ENCODE assay signal across 28 cellular contexts in genomic region chr2:120831891-120832290, GRCh38.
"Had no signal": no experiment of that assay in that cellular context is flagged by ENCODE, and none has a peak within 500 bp of the region (broad histone marks: within the 10 kb centered on the region; RNA-seq: fewer than 3 reads in every experiment).

No MANE protein-coding gene starts in this region.

- H3K36me3 ChIP-seq: breast epithelium, esophagus squamous epithelium, ovary, prostate gland, transverse colon, uterus, WERI-Rb-1 had no signal

- DNase-seq: activated CD4-positive, alpha-beta memory T cell treated with anti-CD3 and anti-CD28 coated beads, Interleukin-2, amount 10 ng/mL, durations not matched to agents 7 days and 5 days; activated CD4-positive, alpha-beta T cell treated with anti-CD3 and anti-CD28 coated beads for 48 hours; activated CD8-positive, alpha-beta memory T cell treated with anti-CD3 and anti-CD28 coated beads, Interleukin-2, amount 50 U/mL, for 48 hours; activated naive CD8-positive, alpha-beta T cell treated with anti-CD3 and anti-CD28 coated beads, Interleukin-2, amount 50 U/mL, for 24 hours; activated T-cell treated with anti-CD3 and anti-CD28 coated beads, Interleukin-2, amount 50 U/mL, for 24 hours; central memory CD4-positive, alpha-beta T cell; dermis blood vessel endothelial cell; effector CD8-positive, alpha-beta T cell; esophagus squamous epithelium; foreskin melanocyte; islet precursor cell; midbrain; naive thymus-derived CD4-positive, alpha-beta T cell; retina; stimulated activated CD4-positive, alpha-beta T cell treated with anti-CD3 and anti-CD28 coated beads, Interleukin-2, amount 100 ng/mL, for 48 hours; stimulated activated naive CD8-positive, alpha-beta T cell treated with anti-CD3 and anti-CD28 coated beads, Interleukin-15, Interleukin-2, amounts not matched to agents 100 U/mL and 50 U/mL, for 24 hours; T-helper 17 cell; T1000; testis; transverse colon; uterus; WERI-Rb-1 had no signal

- H3K9me3 ChIP-seq: breast epithelium, esophagus squamous epithelium, ovary, prostate gland, testis, transverse colon, uterus had no signal

- H3K27me3 ChIP-seq: breast epithelium, ovary, testis, transverse colon, uterus had no signal

- H3K4me3 ChIP-seq: breast epithelium, esophagus squamous epithelium, ovary, prostate gland, testis, transverse colon, uterus had no signal

- H3K27ac ChIP-seq: breast epithelium, epithelial cell of prostate, esophagus squamous epithelium, ovary, prostate gland, testis, transverse colon, uterus, WERI-Rb-1 had no signal

- H3K27ac Mint-ChIP-seq: activated CD4-positive, alpha-beta memory T cell treated with anti-CD3 and anti-CD28 coated beads, Interleukin-2, amount 10 ng/mL, durations not matched to agents 7 days and 5 days; activated naive CD4-positive, alpha-beta T cell treated with anti-CD3 and anti-CD28 coated beads, Interleukin-2, amount 50 U/mL, for 24 hours; activated naive CD8-positive, alpha-beta T cell treated with anti-CD3 and anti-CD28 coated beads, Interleukin-2, amount 50 U/mL, for 24 hours; activated T-cell treated with anti-CD3 and anti-CD28 coated beads, Interleukin-2, amount 50 U/mL, for 24 hours; memory B cell; naive thymus-derived CD4-positive, alpha-beta T cell; T-helper 17 cell had no signal

- ATAC-seq: activated naive CD8-positive, alpha-beta T cell treated with anti-CD3 and anti-CD28 coated beads, Interleukin-2, amount 50 U/mL, for 24 hours; naive thymus-derived CD4-positive, alpha-beta T cell; stimulated activated naive CD8-positive, alpha-beta T cell treated with anti-CD3 and anti-CD28 coated beads, Interleukin-15, Interleukin-2, amounts not matched to agents 100 U/mL and 50 U/mL, for 24 hours; T-helper 17 cell had no signal

- H3K4me1 Mint-ChIP-seq: activated CD4-positive, alpha-beta memory T cell treated with anti-CD3 and anti-CD28 coated beads, Interleukin-2, amount 10 ng/mL, durations not matched to agents 7 days and 5 days; activated naive CD4-positive, alpha-beta T cell treated with anti-CD3 and anti-CD28 coated beads, Interleukin-2, amount 50 U/mL, for 24 hours; activated naive CD8-positive, alpha-beta T cell treated with anti-CD3 and anti-CD28 coated beads, Interleukin-2, amount 50 U/mL, for 24 hours; memory B cell had no signal

- H3K4me3 Mint-ChIP-seq: activated CD4-positive, alpha-beta memory T cell treated with anti-CD3 and anti-CD28 coated beads, Interleukin-2, amount 10 ng/mL, durations not matched to agents 7 days and 5 days; activated naive CD4-positive, alpha-beta T cell treated with anti-CD3 and anti-CD28 coated beads, Interleukin-2, amount 50 U/mL, for 24 hours; activated naive CD8-positive, alpha-beta T cell treated with anti-CD3 and anti-CD28 coated beads, Interleukin-2, amount 50 U/mL, for 24 hours; activated T-cell treated with anti-CD3 and anti-CD28 coated beads, Interleukin-2, amount 50 U/mL, for 24 hours; memory B cell; T-helper 17 cell had no signal

- H3K4me1 ChIP-seq: breast epithelium, prostate gland, uterus had no signal

- H3K36me3 Mint-ChIP-seq: activated naive CD4-positive, alpha-beta T cell treated with anti-CD3 and anti-CD28 coated beads, Interleukin-2, amount 50 U/mL, for 24 hours; memory B cell; naive thymus-derived CD4-positive, alpha-beta T cell had no signal

- H3K27me3 Mint-ChIP-seq: activated naive CD8-positive, alpha-beta T cell treated with anti-CD3 and anti-CD28 coated beads, Interleukin-2, amount 50 U/mL, for 24 hours; activated T-cell treated with anti-CD3 and anti-CD28 coated beads, Interleukin-2, amount 50 U/mL, for 24 hours; naive thymus-derived CD4-positive, alpha-beta T cell had no signal

- H3K9me3 Mint-ChIP-seq: activated CD4-positive, alpha-beta memory T cell treated with anti-CD3 and anti-CD28 coated beads, Interleukin-2, amount 10 ng/mL, durations not matched to agents 7 days and 5 days; activated naive CD4-positive, alpha-beta T cell treated with anti-CD3 and anti-CD28 coated beads, Interleukin-2, amount 50 U/mL, for 24 hours; activated naive CD8-positive, alpha-beta T cell treated with anti-CD3 and anti-CD28 coated beads, Interleukin-2, amount 50 U/mL, for 24 hours; activated T-cell treated with anti-CD3 and anti-CD28 coated beads, Interleukin-2, amount 50 U/mL, for 24 hours; memory B cell; naive thymus-derived CD4-positive, alpha-beta T cell had no signal
